ENCODE assay signal across 8 cellular contexts in the genomic region with DNA sequence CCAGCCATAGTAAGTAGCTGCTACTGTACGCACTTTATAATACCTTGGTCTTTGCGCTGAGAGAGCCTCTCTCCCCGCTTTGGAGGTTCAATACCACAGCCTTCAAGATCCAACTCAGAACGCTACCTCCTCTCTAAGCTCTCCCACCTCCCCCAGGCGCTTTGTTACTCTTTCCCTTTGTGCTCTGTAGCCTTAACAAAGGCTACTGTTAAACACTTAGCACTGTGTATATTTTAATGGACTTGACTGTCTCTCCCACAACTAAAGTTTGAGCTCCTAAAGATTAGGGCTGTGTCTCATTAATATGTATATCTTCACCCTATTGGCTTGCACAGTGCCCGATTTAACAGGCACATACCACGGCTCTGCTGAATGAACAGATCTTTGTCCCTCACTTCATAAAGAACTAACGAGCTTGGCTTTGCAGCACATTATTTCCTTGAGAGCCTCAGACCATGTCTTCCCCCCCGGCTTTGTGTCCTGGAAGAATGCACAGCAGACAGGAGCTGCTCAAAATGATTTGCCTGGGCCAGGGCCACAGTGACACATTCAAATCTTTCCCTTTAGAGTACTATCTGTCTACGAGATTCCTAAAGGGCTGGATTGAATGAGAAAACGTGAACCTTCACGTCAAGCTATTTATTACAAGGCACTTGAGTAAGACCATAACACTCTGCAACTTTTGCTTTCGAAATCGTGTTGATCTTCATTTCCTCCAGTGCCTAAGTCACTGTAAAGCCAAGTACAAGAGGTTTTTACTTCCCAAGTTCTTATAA. TPM values are rescaled to one million over a fixed set of nuclear protein-coding genes. Genes with fewer than 3 reads are reported as not detected.
A peak's percentile ranks its signal among the peaks of the same experiment; 100 is the strongest.
DNase-seq lines count a peak whose midpoint lies in the region; FAIRE-seq and TF ChIP-seq lines count a peak whose summit lies in the region.

No MANE protein-coding gene starts in this region.

- CTCF ChIA-PET in H1 (lab: Charles Lee; ENCODE audit: partially characterized antibody), result interaction anchor here (1.0 to 3.1 kb wide), 4 partner anchors 11 to 29 kb away, joined by 3 to 8 read pairs (median 3); no protein-coding TSS in a partner anchor

- H4K5ac ChIP-seq in H1 (ENCODE audit: insufficient read length, low read depth, low read length), result no peak overlapping the region

- 81% methylated on average over 14 of the region's 14 CpGs; no CpG with 5 or more reads in 1 of the 2 experiments for WGBS in H1 (ENCODE audit: extremely low coverage in 1 of 2, insufficient coverage in 1 of 2, insufficient read length in 1 of 2, insufficient replicate concordance in 2 of 2, low coverage in 1 of 2, low lambda C conversion rate in 2 of 2, missing lambda C conversion rate in 1 of 2), 2 experiments

- H3K4me1 Mint-ChIP-seq in osteocyte (ENCODE audit: unreplicated experiment), result no peaks in the 10 kb centered on the region

- POLR2A ChIA-PET in H1 (lab: Charles Lee; ENCODE audit: partially characterized antibody), result interaction anchor here (0.8 to 1.1 kb wide), 4 partner anchors 12 to 21 kb away, joined by 3 read pairs; no protein-coding TSS in a partner anchor

- no peaks in the 10 kb centered on the region for H3K36me3 Mint-ChIP-seq in osteocyte (ENCODE audit: unreplicated experiment)

- no peaks in the 10 kb centered on the region for H3K36me3 ChIP-seq in H1 (ENCODE audit: control insufficient read depth in 2 of 4, insufficient read depth in 4 of 4, low read length in 3 of 4)
- H3K36me3 ChIP-seq in muscle layer of duodenum (ENCODE audit: control insufficient read depth in 1 of 2, insufficient read depth in 2 of 2, low read length in 2 of 2), result no peaks in the 10 kb centered on the region

- H2BK15ac ChIP-seq in H1 (ENCODE audit: low read length), result no peak overlapping the region

- no peak for TF ChIP-seq POLR2A in H1 (IDR thresholded peaks at IDR 0.05; ENCODE audit: control extremely low read depth in 1 of 2, low read depth in 2 of 2, low read length in 2 of 2)

- TF ChIP-seq CTCF in H1 (IDR thresholded peaks at IDR 0.05; ENCODE audit: control extremely low read depth in 1 of 3, insufficient read depth in 1 of 3, low read depth in 1 of 3, low read length in 3 of 3) (no peak), osteocyte (IDR thresholded peaks at IDR 0.05) (no peak)

- no peak overlapping the region for H2AK5ac ChIP-seq in H1 (ENCODE audit: low read depth, low read length)

- H3K9ac ChIP-seq in H1 (replicated peaks in 1 of 4; ENCODE audit: extremely low read depth in 1 of 4, low read depth in 3 of 4, low read length in 3 of 4), result no peak overlapping the region

- H4K91ac ChIP-seq in H1 (replicated peaks; ENCODE audit: insufficient read length, low read length), result no peak overlapping the region

- H4K20me1 ChIP-seq in H1 (replicated peaks in 1 of 2; ENCODE audit: control insufficient read depth in 1 of 2, insufficient read depth in 2 of 2, low read length in 2 of 2), result peaks cover 0 to 2% of the 10 kb centered on the region in 2 experiments

- H3K79me1 ChIP-seq in H1 (ENCODE audit: low read depth, low read length), result no peaks in the 10 kb centered on the region

- H3K79me2 ChIP-seq in H1 (ENCODE audit: control insufficient read depth in 1 of 2, insufficient read depth in 2 of 2, low read length in 2 of 2), result no peaks in the 10 kb centered on the region

- no peak for FAIRE-seq in H1 (lab: Jason Lieb, UNC)

- no peak overlapping the region for H3K14ac ChIP-seq in H1 (ENCODE audit: insufficient read length)

- H2BK20ac ChIP-seq in H1 (ENCODE audit: low read length), result 0 out of 2 replicates have a peak overlapping the region, but pooled peaks have one; percentile 52

- H4K8ac ChIP-seq in H1 (ENCODE audit: extremely low read depth, insufficient read depth, low read length), result no peak overlapping the region

- H3K27me3 ChIP-seq in H1 (replicated peaks in 1 of 4; ENCODE audit: control insufficient read depth in 3 of 4, extremely low read depth in 1 of 4, insufficient read depth in 3 of 4, low read length in 3 of 4) (no peaks in the 10 kb centered on the region), muscle layer of duodenum (ENCODE audit: low read depth, low read length) (no peaks in the 10 kb centered on the region)

- no peak overlapping the region for H3K27ac ChIP-seq in H1 (ENCODE audit: low read depth, low read length)
- peak overlapping the region; percentile 91 for H3K27ac ChIP-seq in muscle layer of duodenum (ENCODE audit: low read length)

- no peak overlapping the region for H3K4ac ChIP-seq in H1 (replicated peaks; ENCODE audit: insufficient read length, low read depth, low read length)

- no peak overlapping the region for H3K4me3 ChIP-seq in H1 (ENCODE audit: extremely low read depth in 1 of 4, insufficient read depth in 2 of 4, low read depth in 3 of 4, low read length in 4 of 4)
- peak overlapping the region; percentile 68 to 74 for H3K4me3 ChIP-seq in muscle layer of duodenum (ENCODE audit: low read depth in 1 of 2, low read length in 2 of 2)

- no peak overlapping the region for H2AFZ ChIP-seq in H1 (ENCODE audit: low read length)

- no peak overlapping the region for H3K27ac Mint-ChIP-seq in osteocyte (ENCODE audit: unreplicated experiment)

- H3K9me3 ChIP-seq in H1 (ENCODE audit: insufficient read depth in 2 of 2, low read depth in 1 of 2, low read length in 1 of 2) (no peaks in the 10 kb centered on the region), muscle layer of duodenum (ENCODE audit: control insufficient read depth in 1 of 2, low read length in 2 of 2) (no peaks in the 10 kb centered on the region)

- DNase-seq in GDM1 (lab: John Stamatoyannopoulos, UW) (peak; percentile 52), H4 (ENCODE audit: low spot score) (peak; percentile 29), RPMI7951 (ENCODE audit: low read depth) (peak; percentile 71), H1 (ENCODE audit: low read depth in 1 of 2, low spot score in 2 of 2) (no peak), NCI-H1694 treated with DMSO at 0.1 percent for 48 hours (lab: John Stamatoyannopoulos, UW) (no peak), osteocyte (ENCODE audit: extremely low spot score, unreplicated experiment) (no peak)
- no peak for DNase-seq in effector CD4-positive, alpha-beta T cell

- H3K23me2 ChIP-seq in H1 (ENCODE audit: low read depth, low read length), result no peaks in the 10 kb centered on the region

- H3K4me1 ChIP-seq in H1 (replicated peaks in 1 of 4; ENCODE audit: control insufficient read depth in 3 of 4, insufficient read depth in 4 of 4, low read length in 3 of 4) (peaks cover 0 to 4% (median 2%) of the 10 kb centered on the region in 4 experiments; a peak in 2 of 7 replicates), muscle layer of duodenum (ENCODE audit: control insufficient read depth in 1 of 2, insufficient read depth in 2 of 2, low read length in 2 of 2) (peaks cover 0 to 7% of the 10 kb centered on the region in 2 donors)

- H3K9me3 Mint-ChIP-seq in osteocyte (ENCODE audit: unreplicated experiment), result no peaks in the 10 kb centered on the region

- TF ChIP-seq RAD21 in H1 (IDR thresholded peaks at IDR 0.05 in 1 of 2, conservative IDR thresholded peaks at IDR 0.05 in 1 of 2; ENCODE audit: low read depth in 2 of 2, low read length in 2 of 2), result no peak

- no peak overlapping the region for H2BK12ac ChIP-seq in H1 (ENCODE audit: low read depth, low read length)

- TF ChIP-seq EP300 in H1 (IDR thresholded peaks at IDR 0.05; ENCODE audit: borderline replicate concordance in 1 of 2, low read depth in 2 of 2, low read length in 2 of 2), result no peak

- H3K27me3 Mint-ChIP-seq in osteocyte (ENCODE audit: unreplicated experiment), result no peaks in the 10 kb centered on the region

- no peak overlapping the region for H3K23ac ChIP-seq in H1 (ENCODE audit: insufficient read length)

- no peak overlapping the region for H3K4me3 Mint-ChIP-seq in osteocyte (ENCODE audit: unreplicated experiment)

- no peak overlapping the region for H3K18ac ChIP-seq in H1 (ENCODE audit: extremely low read depth, low read length)

- no peak overlapping the region for H2BK120ac ChIP-seq in H1 (replicated peaks; ENCODE audit: low read depth, low read length)

- peak overlapping the region in 1 of 2 experiments; percentile 52; a peak in 2 of 4 replicates for H3K4me2 ChIP-seq in H1 (ENCODE audit: insufficient read depth in 1 of 2, low read depth in 2 of 2, low read length in 2 of 2)

- H2BK5ac ChIP-seq in H1 (ENCODE audit: low read depth, low read length), result no peak overlapping the region

- H3K56ac ChIP-seq in H1 (replicated peaks; ENCODE audit: insufficient read length, low read depth, low read length), result no peak overlapping the region

TF ChIP-seq in H1, 55 proteins besides CTCF, POLR2A, EP300 and RAD21 (continues in another document):
- TF ChIP-seq MAFK (IDR thresholded peaks at IDR 0.05; ENCODE audit: low read depth, low read length) (no peak), BACH1 (IDR thresholded peaks at IDR 0.05; ENCODE audit: low read length) (no peak)

RNA-seq across cellular contexts. Expression of a gene that starts 22.1 kb away (rescaled TPM):
- total RNA-seq in H4 (2014; rRNA removed; shearing (Covaris generic)), result 12.9 and 16.2 TPM in 2 replicates
- total RNA-seq in RPMI7951 (2014; rRNA removed; shearing (Covaris generic)), result 20.1 and 20.3 TPM in 2 replicates
- 9.0 and 12.1 TPM in 2 replicates for total RNA-seq in H1 (2021; fragmentation: NEBNext Ultra II Directional; extraction: Animal tissue kit (Norgen Biotek cat#: 25700))
- 6.1 and 8.4 TPM in 2 replicates for polyA plus RNA-seq in H1 (2011; rRNA removed)
- polyA plus RNA-seq in H1 (2011; cell fraction: cytosol; rRNA removed), result 9.9 TPM
- polyA plus RNA-seq in H1 (2011; cell fraction: nucleus; rRNA removed), result 14.7 TPM
- polyA plus RNA-seq in H1 (2012, experiment 1 of 2), result 7.0 to 8.8 TPM (median 7.4 TPM) in 4 replicates
- polyA plus RNA-seq in H1 (2012, experiment 2 of 2), result 2.3 TPM
- polyA plus RNA-seq in H1 (2013, experiment 1 of 2), result 6.7 TPM
- 6.9 TPM for polyA plus RNA-seq in H1 (2013, experiment 2 of 2)
- 8.2 and 9.6 TPM in 2 replicates for polyA minus RNA-seq in H1 (2011; rRNA and poly(A)+ RNA removed)
- 10.1 TPM for polyA minus RNA-seq in H1 (2011; cell fraction: cytosol; rRNA and poly(A)+ RNA removed)
- polyA minus RNA-seq in H1 (2011; cell fraction: nucleus; rRNA and poly(A)+ RNA removed), result 19.9 TPM
- total RNA-seq in osteocyte, result 8.8 and 10.0 TPM in 2 replicates

RNA-seq across cellular contexts. Expression of a gene that starts 58.1 kb away (rescaled TPM):
- total RNA-seq in H4 (2014; rRNA removed; shearing (Covaris generic)), result 27.1 and 35.8 TPM in 2 replicates
- total RNA-seq in RPMI7951 (2014; rRNA removed; shearing (Covaris generic)), result 36.0 and 40.4 TPM in 2 replicates
- total RNA-seq in H1 (2021; fragmentation: NEBNext Ultra II Directional; extraction: Animal tissue kit (Norgen Biotek cat#: 25700)), result 57.2 and 60.3 TPM in 2 replicates
- 6.1 and 8.2 TPM in 2 replicates for polyA plus RNA-seq in H1 (2011; rRNA removed)
- 11.8 TPM for polyA plus RNA-seq in H1 (2011; cell fraction: cytosol; rRNA removed)
- 11.1 TPM for polyA plus RNA-seq in H1 (2011; cell fraction: nucleus; rRNA removed)
- 16.6 to 26.4 TPM (median 23.8 TPM) in 4 replicates for polyA plus RNA-seq in H1 (2012, experiment 1 of 2)
- 0.89 TPM for polyA plus RNA-seq in H1 (2012, experiment 2 of 2)
- 16.3 TPM for polyA plus RNA-seq in H1 (2013, experiment 1 of 2)
- polyA plus RNA-seq in H1 (2013, experiment 2 of 2), result 14.5 TPM
- 114 and 144 TPM in 2 replicates for polyA minus RNA-seq in H1 (2011; rRNA and poly(A)+ RNA removed)
- polyA minus RNA-seq in H1 (2011; cell fraction: cytosol; rRNA and poly(A)+ RNA removed), result 48.9 TPM
- 63.6 TPM for polyA minus RNA-seq in H1 (2011; cell fraction: nucleus; rRNA and poly(A)+ RNA removed)
- total RNA-seq in osteocyte, result 63.8 and 66.4 TPM in 2 replicates

Comparison
In these comparisons a context has a peak if more than half of its experiments do, and no peak if none do; other contexts are left out.
1. DNase-seq: peak in GDM1 (single experiment), H4 (single experiment) and RPMI7951 (single experiment); none in H1 (0 of 2), NCI-H1694 treated with DMSO at 0.1 percent for 48 hours (single experiment), osteocyte (single experiment) and effector CD4-positive, alpha-beta T cell (single experiment).
2. H3K4me3 ChIP-seq: peak in muscle layer of duodenum (2 of 2); none in H1 (0 of 4).